Comparison of ENCODE assay signal across 6 cellular contexts in the genomic region with DNA sequence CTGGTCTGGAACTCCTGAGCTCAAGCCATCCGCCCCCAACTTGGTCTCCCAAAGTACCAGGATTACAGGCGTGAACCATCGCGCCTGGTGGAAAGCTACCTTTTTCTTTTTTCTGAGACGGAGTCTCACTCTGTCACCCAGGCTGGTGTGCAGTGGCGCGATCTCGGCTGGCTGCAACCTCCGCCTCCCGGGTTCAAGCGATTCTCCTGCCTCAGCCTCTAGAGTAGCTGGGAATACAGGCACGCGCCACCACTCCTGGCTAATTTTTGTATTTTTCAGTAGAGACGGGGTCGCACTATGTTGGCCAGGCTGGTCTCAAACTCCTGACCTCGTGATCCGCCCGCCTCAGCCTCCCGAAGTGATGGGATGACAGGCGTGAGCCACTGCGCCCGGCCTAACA. TPM values are rescaled to one million over a fixed set of nuclear protein-coding genes. Genes with fewer than 3 reads are reported as not detected.
A peak's percentile ranks its signal among the peaks of the same experiment; 100 is the strongest.
DNase-seq lines count a peak whose midpoint lies in the region; ATAC-seq and TF ChIP-seq lines count a peak whose summit lies in the region.
"Not testable (repeated sequence)": the region's sequence is repeated elsewhere in the genome, so short reads cannot be mapped to it uniquely, and the experiment has no call there.
"Had no signal": no experiment of that assay in that cellular context is flagged by ENCODE, and none has a peak within 500 bp of the region (broad histone marks: within the 10 kb centered on the region; RNA-seq: fewer than 3 reads in every experiment).

No MANE protein-coding gene starts in this region.

- not testable (repeated sequence) for DNase-seq in CD8-positive, alpha-beta T cell; activated naive CD8-positive, alpha-beta T cell treated with anti-CD3 and anti-CD28 coated beads, Interleukin-2, amount 50 U/mL, for 24 hours; nephron progenitor cell

- H4K20me1 ChIP-seq in OCI-LY3 (ENCODE audit: insufficient read depth, low read length) = not testable (repeated sequence)

- H3K27me3 ChIP-seq in CD8-positive, alpha-beta T cell (ENCODE audit: insufficient read depth, low read length); OCI-LY3 (ENCODE audit: low read depth, low read length): not testable (repeated sequence)

- peaks cover 20% of the 10 kb centered on the region for H3K36me3 Mint-ChIP-seq in CD8-positive, alpha-beta T cell
- peaks cover 19% of the 10 kb centered on the region for H3K36me3 Mint-ChIP-seq in activated naive CD8-positive, alpha-beta T cell treated with anti-CD3 and anti-CD28 coated beads, Interleukin-2, amount 50 U/mL, for 24 hours (ENCODE audit: low read depth)
- H3K36me3 Mint-ChIP-seq in nephron progenitor cell (ENCODE audit: low read depth) = peaks cover 33% of the 10 kb centered on the region

- H3K79me2 ChIP-seq in OCI-LY3 (ENCODE audit: low read length) = not testable (repeated sequence)

- H3K4me3 ChIP-seq in CD8-positive, alpha-beta T cell (ENCODE audit: low read depth, low read length) = not testable (repeated sequence)
- H3K4me3 ChIP-seq in OCI-LY3 (ENCODE audit: low read length) = peak overlapping the region; percentile 82

- peak overlapping the region; percentile 55 for H3K27ac Mint-ChIP-seq in CD8-positive, alpha-beta T cell
- H3K27ac Mint-ChIP-seq in activated naive CD8-positive, alpha-beta T cell treated with anti-CD3 and anti-CD28 coated beads, Interleukin-2, amount 50 U/mL, for 24 hours = peak overlapping the region; percentile 88
- H3K27ac Mint-ChIP-seq in nephron progenitor cell = not testable (repeated sequence)

- not testable (repeated sequence) for H3K9me3 Mint-ChIP-seq in CD8-positive, alpha-beta T cell; activated naive CD8-positive, alpha-beta T cell treated with anti-CD3 and anti-CD28 coated beads, Interleukin-2, amount 50 U/mL, for 24 hours; nephron progenitor cell

- not testable (repeated sequence) for H3K9me3 ChIP-seq in CD8-positive, alpha-beta T cell (ENCODE audit: low read length); OCI-LY3 (ENCODE audit: insufficient read depth, low read length)

- not testable (repeated sequence) for H2AFZ ChIP-seq in OCI-LY3 (ENCODE audit: low read depth, low read length)

- ATAC-seq in CD8-positive, alpha-beta T cell; activated naive CD8-positive, alpha-beta T cell treated with anti-CD3 and anti-CD28 coated beads, Interleukin-2, amount 50 U/mL, for 24 hours: not testable (repeated sequence)

- not testable (repeated sequence) for H3K36me3 ChIP-seq in CD8-positive, alpha-beta T cell (ENCODE audit: insufficient read depth, low read length)
- peaks cover 32% of the 10 kb centered on the region for H3K36me3 ChIP-seq in OCI-LY3 (replicated peaks; ENCODE audit: low read depth, low read length)

- H3K27ac ChIP-seq in CD8-positive, alpha-beta T cell (ENCODE audit: low read depth, low read length) = not testable (repeated sequence)
- H3K27ac ChIP-seq in OCI-LY3 (ENCODE audit: low read length) = peak overlapping the region; percentile 92

- peaks cover 11% of the 10 kb centered on the region for H3K4me1 Mint-ChIP-seq in CD8-positive, alpha-beta T cell (ENCODE audit: low read depth)
- H3K4me1 Mint-ChIP-seq in activated naive CD8-positive, alpha-beta T cell treated with anti-CD3 and anti-CD28 coated beads, Interleukin-2, amount 50 U/mL, for 24 hours = peaks cover 13% of the 10 kb centered on the region
- H3K4me1 Mint-ChIP-seq in nephron progenitor cell = peaks cover 35% of the 10 kb centered on the region

- peaks cover 14% of the 10 kb centered on the region for H3K4me1 ChIP-seq in CD8-positive, alpha-beta T cell (ENCODE audit: insufficient read depth, low read length)
- peaks cover 24% of the 10 kb centered on the region for H3K4me1 ChIP-seq in OCI-LY3 (ENCODE audit: low read length)

- not testable (repeated sequence) for H3K27me3 Mint-ChIP-seq in CD8-positive, alpha-beta T cell (ENCODE audit: low read depth); activated naive CD8-positive, alpha-beta T cell treated with anti-CD3 and anti-CD28 coated beads, Interleukin-2, amount 50 U/mL, for 24 hours; nephron progenitor cell (ENCODE audit: low read depth, poor library complexity)

- POLR2A ChIA-PET in CD8-positive, alpha-beta T cell (lab: Charles Lee) = interaction anchor here (1.5 to 3.1 kb wide), 5 partner anchors 17 to 130 kb away, joined by 4 to 22 read pairs (median 9); a partner anchor contains a TSS

- peak overlapping the region; percentile 77; the same call in 1 of the 2 replicates for H3K9ac ChIP-seq in OCI-LY3 (ENCODE audit: low read length)

- intact Hi-C loops in CD8-positive, alpha-beta T cell (cut with DNase I, micrococcal nuclease) = not testable (repeated sequence)

- peak overlapping the region; percentile 37 for H3K4me3 Mint-ChIP-seq in CD8-positive, alpha-beta T cell
- peak overlapping the region; percentile 84 for H3K4me3 Mint-ChIP-seq in activated naive CD8-positive, alpha-beta T cell treated with anti-CD3 and anti-CD28 coated beads, Interleukin-2, amount 50 U/mL, for 24 hours
- peak overlapping the region; percentile 93 for H3K4me3 Mint-ChIP-seq in nephron progenitor cell

- TF ChIP-seq CTCF in CD8-positive, alpha-beta T cell (IDR thresholded peaks at IDR 0.05); OCI-LY3 (IDR thresholded peaks at IDR 0.05; ENCODE audit: low read depth, low read length); nephron progenitor cell (IDR thresholded peaks at IDR 0.05): not testable (repeated sequence)

- CTCF ChIA-PET in CD8-positive, alpha-beta T cell (lab: Charles Lee) = interaction anchor here (0.9 to 2.5 kb wide), 6 partner anchors 21 to 150 kb away, joined by 3 to 13 read pairs (median 6); a partner anchor contains a TSS

- H3K4me2 ChIP-seq in OCI-LY3 (ENCODE audit: low read length) = peak overlapping the region; percentile 77

RNA-seq across cellular contexts. Expression of a gene that starts 1.0 kb away (rescaled TPM):
- total RNA-seq in CD8-positive, alpha-beta T cell = 1 to 10 TPM; 2.3 to 2.8 TPM

RNA-seq across cellular contexts. Expression of a gene that starts 9.6 kb away (rescaled TPM):
- not detected for total RNA-seq in CD8-positive, alpha-beta T cell
- total RNA-seq: foreskin keratinocyte, pancreas had no signal

RNA-seq across cellular contexts. Expression of a gene that starts 15.7 kb away (rescaled TPM):
- 100 to 1,000 TPM in 1 of 2 experiments, 10 to 100 TPM in 1; 98.7 to 100 TPM for total RNA-seq in CD8-positive, alpha-beta T cell

RNA-seq across cellular contexts. Expression of a gene that starts 26.3 kb away (rescaled TPM):
- total RNA-seq in CD8-positive, alpha-beta T cell = 10 to 100 TPM; 39.4 to 39.6 TPM

RNA-seq across cellular contexts. Expression of a gene that starts 30.8 kb away (rescaled TPM):
- 1 to 10 TPM; 7.4 to 10.0 TPM for total RNA-seq in CD8-positive, alpha-beta T cell

Comparison
In these comparisons a context has a peak if more than half of its experiments do, and no peak if none do; other contexts are left out.
1. H3K4me3 Mint-ChIP-seq: peak in every context shown above with its lines; median percentile 93 in nephron progenitor cell; 84 in activated naive CD8-positive, alpha-beta T cell treated with anti-CD3 and anti-CD28 coated beads, Interleukin-2, amount 50 U/mL, for 24 hours; 37 in CD8-positive, alpha-beta T cell.